Comparison of ENCODE assay signal across 1 cellular context in the genomic region with DNA sequence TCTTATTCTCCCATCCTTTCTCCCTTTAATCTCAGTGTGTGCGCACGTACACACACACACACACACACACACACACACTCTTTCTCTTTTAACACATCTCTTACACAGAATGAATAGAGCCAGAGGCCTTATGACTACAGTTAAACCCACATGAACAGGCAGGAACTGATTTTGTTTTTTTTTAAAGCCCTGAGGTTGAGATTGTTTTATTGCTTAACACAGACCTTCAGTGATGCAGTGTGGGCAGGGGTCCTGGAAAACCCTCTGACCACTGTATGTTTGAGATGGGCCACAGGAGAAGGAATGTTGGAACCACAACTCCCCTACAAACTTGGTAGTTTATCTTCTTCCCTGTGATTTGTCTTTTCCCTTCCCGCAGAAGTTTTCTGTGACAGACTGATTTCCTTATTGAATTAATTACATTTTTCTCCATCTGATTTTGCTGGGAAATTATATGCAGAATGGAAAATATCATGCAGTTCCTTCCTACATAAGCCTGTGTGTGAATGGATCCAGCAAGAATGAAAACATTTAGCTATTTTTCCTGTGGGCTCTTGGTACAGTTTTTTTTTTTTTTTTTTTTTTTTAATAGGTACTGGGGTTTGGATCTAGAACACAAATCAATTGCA.
A peak's percentile ranks its signal among the peaks of the same experiment; 100 is the strongest.
TF ChIP-seq lines count a peak whose summit lies in the region.

No MANE protein-coding gene starts in this region.

TF ChIP-seq in SK-N-SH, 30 proteins besides CTCF, POLR2A, EP300 and RAD21 (continued from another document):
- TF ChIP-seq TCF12 (IDR thresholded peaks at IDR 0.05) (peak; percentile 49), POLR2AphosphoS5 (IDR thresholded peaks at IDR 0.05; ENCODE audit: low read depth, low read length) (no peak), EZH2phosphoT487 (IDR thresholded peaks at IDR 0.05; ENCODE audit: borderline replicate concordance, low read depth) (no peak), TAF1 (IDR thresholded peaks at IDR 0.05; ENCODE audit: borderline replicate concordance, low read depth, low read length) (no peak), MXI1 (IDR thresholded peaks at IDR 0.05; ENCODE audit: low read depth, low read length) (no peak)
- TF ChIP-seq, protein P1, sequence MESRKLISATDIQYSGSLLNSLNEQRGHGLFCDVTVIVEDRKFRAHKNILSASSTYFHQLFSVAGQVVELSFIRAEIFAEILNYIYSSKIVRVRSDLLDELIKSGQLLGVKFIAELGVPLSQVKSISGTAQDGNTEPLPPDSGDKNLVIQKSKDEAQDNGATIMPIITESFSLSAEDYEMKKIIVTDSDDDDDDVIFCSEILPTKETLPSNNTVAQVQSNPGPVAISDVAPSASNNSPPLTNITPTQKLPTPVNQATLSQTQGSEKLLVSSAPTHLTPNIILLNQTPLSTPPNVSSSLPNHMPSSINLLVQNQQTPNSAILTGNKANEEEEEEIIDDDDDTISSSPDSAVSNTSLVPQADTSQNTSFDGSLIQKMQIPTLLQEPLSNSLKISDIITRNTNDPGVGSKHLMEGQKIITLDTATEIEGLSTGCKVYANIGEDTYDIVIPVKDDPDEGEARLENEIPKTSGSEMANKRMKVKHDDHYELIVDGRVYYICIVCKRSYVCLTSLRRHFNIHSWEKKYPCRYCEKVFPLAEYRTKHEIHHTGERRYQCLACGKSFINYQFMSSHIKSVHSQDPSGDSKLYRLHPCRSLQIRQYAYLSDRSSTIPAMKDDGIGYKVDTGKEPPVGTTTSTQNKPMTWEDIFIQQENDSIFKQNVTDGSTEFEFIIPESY (IDR thresholded peaks at IDR 0.05; ENCODE audit: borderline replicate concordance, low read depth): no peak
